In the genomic region with DNA sequence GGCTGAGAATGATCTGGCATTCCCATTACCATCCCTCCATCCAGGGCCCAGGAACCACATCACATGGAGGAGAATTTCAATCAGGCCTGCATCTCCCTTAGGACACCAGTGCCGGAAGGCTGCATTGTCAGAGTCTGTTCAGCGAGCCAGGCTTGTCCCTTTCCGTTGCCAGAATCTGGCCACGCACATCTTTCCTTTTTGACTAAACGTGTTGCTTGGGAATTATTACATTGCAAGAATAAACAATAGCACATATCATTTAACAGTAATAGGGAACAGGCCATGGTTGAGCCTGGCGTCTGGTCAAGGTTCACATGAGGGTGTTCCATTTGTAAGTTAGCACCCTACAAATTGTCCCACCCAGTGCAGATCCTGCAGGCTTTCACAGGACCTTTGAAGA, we compare ENCODE assay signal across 20 cellular contexts. TPM values are rescaled to one million over a fixed set of nuclear protein-coding genes. Genes with fewer than 3 reads are reported as not detected.
"Had no signal": no experiment of that assay in that cellular context is flagged by ENCODE, and none has a peak within 500 bp of the region (broad histone marks: within the 10 kb centered on the region; RNA-seq: fewer than 3 reads in every experiment).

No MANE protein-coding gene starts in this region.

- H3K27ac Mint-ChIP-seq: activated CD8-positive, alpha-beta memory T cell treated with anti-CD3 and anti-CD28 coated beads, Interleukin-2, amount 10 ng/mL, durations not matched to agents 7 days and 5 days; activated naive CD8-positive, alpha-beta T cell; activated T-cell treated with anti-CD3 and anti-CD28 coated beads, Interleukin-2, amount 50 U/mL, for 24 hours; immature natural killer cell; nephron; stimulated activated memory B cell treated with anti-CD40 and anti-IgM and Interleukin-4, amounts not matched to agents 10 μg/mL and 1 μg/mL and 100 μg/mL, for 72 hours had no signal

- H3K9me3 Mint-ChIP-seq: activated T-cell treated with anti-CD3 and anti-CD28 coated beads, Interleukin-2, amount 50 U/mL, for 24 hours; immature natural killer cell; nephron; stimulated activated memory B cell treated with anti-CD40 and anti-IgM and Interleukin-4, amounts not matched to agents 10 μg/mL and 1 μg/mL and 100 μg/mL, for 72 hours had no signal

- H3K4me1 Mint-ChIP-seq: immature natural killer cell; stimulated activated memory B cell treated with anti-CD40 and anti-IgM and Interleukin-4, amounts not matched to agents 10 μg/mL and 1 μg/mL and 100 μg/mL, for 72 hours had no signal

- H3K27me3 Mint-ChIP-seq: activated naive CD8-positive, alpha-beta T cell; activated T-cell treated with anti-CD3 and anti-CD28 coated beads, Interleukin-2, amount 50 U/mL, for 24 hours; stimulated activated memory B cell treated with anti-CD40 and anti-IgM and Interleukin-4, amounts not matched to agents 10 μg/mL and 1 μg/mL and 100 μg/mL, for 72 hours had no signal

- H3K4me1 ChIP-seq: colonic mucosa had no signal

- H3K4me3 Mint-ChIP-seq: activated CD8-positive, alpha-beta memory T cell treated with anti-CD3 and anti-CD28 coated beads, Interleukin-2, amount 10 ng/mL, durations not matched to agents 7 days and 5 days; activated naive CD8-positive, alpha-beta T cell; activated T-cell treated with anti-CD3 and anti-CD28 coated beads, Interleukin-2, amount 50 U/mL, for 24 hours; immature natural killer cell; nephron; stimulated activated memory B cell treated with anti-CD40 and anti-IgM and Interleukin-4, amounts not matched to agents 10 μg/mL and 1 μg/mL and 100 μg/mL, for 72 hours had no signal

- ATAC-seq: activated CD8-positive, alpha-beta memory T cell treated with anti-CD3 and anti-CD28 coated beads, Interleukin-2, amount 10 ng/mL, durations not matched to agents 7 days and 5 days; left colon; stimulated activated memory B cell treated with anti-CD40 and anti-IgM and Interleukin-4, amounts not matched to agents 10 μg/mL and 1 μg/mL and 100 μg/mL, for 72 hours had no signal

- H3K4me3 ChIP-seq: colonic mucosa, gastrocnemius medialis, ovary, upper lobe of left lung had no signal

- DNase-seq: activated CD4-positive, alpha-beta T cell treated with anti-CD3 and anti-CD28 coated beads, Interleukin-2, amount 50 U/mL, for 4 hours; activated CD4-positive, CD25-positive, alpha-beta regulatory T cell treated with anti-CD3 and anti-CD28 coated beads, Interleukin-2, amount 50 U/mL, for 72 hours; activated CD8-positive, alpha-beta memory T cell treated with anti-CD3 and anti-CD28 coated beads, Interleukin-2, amount 10 ng/mL, durations not matched to agents 7 days and 5 days; activated effector memory CD4-positive, alpha-beta T cell treated with Interleukin-2 at 50 U/mL for 16 hours; activated T-cell treated with anti-CD3 and anti-CD28 coated beads, Interleukin-2, amount 50 U/mL, for 24 hours; anterior cingulate cortex; colonic mucosa; effector CD4-positive, alpha-beta T cell; immature natural killer cell; left colon; ovary; retina; SIG-M5; stimulated activated CD4-positive, alpha-beta T cell treated with anti-CD3 and anti-CD28 coated beads, Interleukin-1b, Interleukin-23, amount 100 ng/mL, for 48 hours; SW 1271 had no signal

- H3K27ac ChIP-seq: colonic mucosa, ovary, upper lobe of left lung had no signal

- H3K27me3 ChIP-seq: colonic mucosa, gastrocnemius medialis, ovary, upper lobe of left lung had no signal

- H3K36me3 ChIP-seq: colonic mucosa, ovary, upper lobe of left lung had no signal

- H3K36me3 Mint-ChIP-seq: activated CD8-positive, alpha-beta memory T cell treated with anti-CD3 and anti-CD28 coated beads, Interleukin-2, amount 10 ng/mL, durations not matched to agents 7 days and 5 days; activated naive CD8-positive, alpha-beta T cell; immature natural killer cell; stimulated activated memory B cell treated with anti-CD40 and anti-IgM and Interleukin-4, amounts not matched to agents 10 μg/mL and 1 μg/mL and 100 μg/mL, for 72 hours had no signal

- H3K9me3 ChIP-seq: colonic mucosa, gastrocnemius medialis, ovary, upper lobe of left lung had no signal

RNA-seq across cellular contexts. Expression of a gene that starts 42.8 kb away (rescaled TPM):
- polyA plus RNA-seq: immature natural killer cell had no signal
